Comparison of ENCODE assay signal across 23 cellular contexts in genomic region chr2:41917587-41917986, GRCh38.
A peak's percentile ranks its signal among the peaks of the same experiment; 100 is the strongest.
DNase-seq lines count a peak whose midpoint lies in the region; ATAC-seq, FAIRE-seq and TF ChIP-seq lines count a peak whose summit lies in the region.
"Had no signal": no experiment of that assay in that cellular context is flagged by ENCODE, and none has a peak within 500 bp of the region (broad histone marks: within the 10 kb centered on the region; RNA-seq: fewer than 3 reads in every experiment).

No MANE protein-coding gene starts in this region.

- H3K27me3 Mint-ChIP-seq in nephron (ENCODE audit: low read depth) (peaks cover 10% of the 10 kb centered on the region), natural killer cell (ENCODE audit: low read depth in 2 of 2) (peaks cover 15 to 50% of the 10 kb centered on the region in 2 donors)
- peaks cover 6% of the 10 kb centered on the region for H3K27me3 Mint-ChIP-seq in CD4-positive, alpha-beta T cell

- H3K4me1 Mint-ChIP-seq in nephron (peaks cover 29% of the 10 kb centered on the region), natural killer cell (no peaks in the 10 kb centered on the region)
- H3K4me1 Mint-ChIP-seq in CD4-positive, alpha-beta T cell (ENCODE audit: low read depth): no peaks in the 10 kb centered on the region
- H3K4me1 Mint-ChIP-seq: CD4-positive, CD25-positive, alpha-beta regulatory T cell had no signal

- no peak for ATAC-seq in natural killer cell
- no peak for ATAC-seq in CD4-positive, alpha-beta T cell (ENCODE audit: poor library complexity)
- ATAC-seq: CD8-positive, alpha-beta T cell had no signal

- H3K27me3 ChIP-seq in SJCRH30: no peaks in the 10 kb centered on the region
- no peaks in the 10 kb centered on the region for H3K27me3 ChIP-seq in CD4-positive, alpha-beta T cell (ENCODE audit: control insufficient read depth, insufficient read depth, low read length)
- H3K27me3 ChIP-seq: BE2C, BLaER1 had no signal

- peak overlapping the region; percentile 14; the same call in 1 of the 2 replicates for H3K27ac ChIP-seq in SJCRH30
- H3K27ac ChIP-seq in CD4-positive, alpha-beta T cell (ENCODE audit: low read depth, low read length): no peak overlapping the region
- H3K27ac ChIP-seq: BLaER1 had no signal

- peaks cover 24% of the 10 kb centered on the region for H3K4me1 ChIP-seq in SJCRH30
- H3K4me1 ChIP-seq: BE2C, BLaER1 had no signal

- H3K27ac Mint-ChIP-seq in nephron (peak overlapping the region; percentile 54 to 70 (median 64)), natural killer cell (no peak overlapping the region)
- no peak overlapping the region for H3K27ac Mint-ChIP-seq in CD4-positive, alpha-beta T cell
- H3K27ac Mint-ChIP-seq: CD14-positive monocyte; CD4-positive, CD25-positive, alpha-beta regulatory T cell; CD8-positive, alpha-beta T cell had no signal

- CTCF ChIA-PET in CD4-positive, alpha-beta T cell (lab: Charles Lee): no interaction called here

- intact Hi-C loops in natural killer cell (cut with micrococcal nuclease): no loop called here
- intact Hi-C loops in CD4-positive, alpha-beta T cell (cut with DNase I, micrococcal nuclease): loop anchor here in 1 of 2 experiments (2.0 kb wide), 1 partner anchor 25 kb away; no protein-coding TSS in a partner anchor

- H3K36me3 Mint-ChIP-seq in nephron (ENCODE audit: low read depth) (peaks cover 4% of the 10 kb centered on the region), natural killer cell (no peaks in the 10 kb centered on the region)
- no peaks in the 10 kb centered on the region for H3K36me3 Mint-ChIP-seq in CD4-positive, alpha-beta T cell (ENCODE audit: low read depth)
- H3K36me3 Mint-ChIP-seq: CD14-positive monocyte; CD4-positive, CD25-positive, alpha-beta regulatory T cell; CD8-positive, alpha-beta T cell had no signal

- H3K9me3 ChIP-seq in SJCRH30 (replicated peaks): no peaks in the 10 kb centered on the region; the same call in none of the 2 replicates
- H3K9me3 ChIP-seq in CD4-positive, alpha-beta T cell (ENCODE audit: control insufficient read depth, low read length): no peaks in the 10 kb centered on the region
- H3K9me3 ChIP-seq: BE2C, Caco-2 had no signal

- no peak for TF ChIP-seq CTCF in nephron (IDR thresholded peaks at IDR 0.05; ENCODE audit: unreplicated experiment in 3 of 3)
- TF ChIP-seq CTCF in natural killer cell (IDR thresholded peaks at IDR 0.05): no peak
- no peak for TF ChIP-seq CTCF in CD4-positive, alpha-beta T cell (IDR thresholded peaks at IDR 0.05)

- no peaks in the 10 kb centered on the region for H3K9me3 Mint-ChIP-seq in nephron
- H3K9me3 Mint-ChIP-seq in natural killer cell: no peaks in the 10 kb centered on the region
- no peaks in the 10 kb centered on the region for H3K9me3 Mint-ChIP-seq in CD4-positive, alpha-beta T cell
- H3K9me3 Mint-ChIP-seq: CD4-positive, CD25-positive, alpha-beta regulatory T cell; CD8-positive, alpha-beta T cell had no signal

- H3K4me3 Mint-ChIP-seq in nephron (no peak overlapping the region), natural killer cell (no peak overlapping the region)
- H3K4me3 Mint-ChIP-seq in CD4-positive, alpha-beta T cell: no peak overlapping the region
- H3K4me3 Mint-ChIP-seq: CD14-positive monocyte; CD4-positive, CD25-positive, alpha-beta regulatory T cell; CD8-positive, alpha-beta T cell had no signal

- DNase-seq in SJCRH30: peak in 1 of 2 experiments; percentile 66
- DNase-seq in natural killer cell: no peak
- no peak for DNase-seq in CD4-positive, alpha-beta T cell
- no peak for DNase-seq in NCI-H1048 (lab: John Stamatoyannopoulos, UW)
- DNase-seq: 8988T; ACHN; BE2C; C1 segment of cervical spinal cord; Caco-2; Calu3; CD4-positive, CD25-positive, alpha-beta regulatory T cell; CD8-positive, alpha-beta T cell; DMS79 treated with DMSO at 0.1 percent for 48 hours; GF-D8 had no signal

- POLR2A ChIA-PET in CD4-positive, alpha-beta T cell (lab: Charles Lee): no interaction called here

- no peaks in the 10 kb centered on the region for H3K36me3 ChIP-seq in SJCRH30
- H3K36me3 ChIP-seq: BE2C, BLaER1 had no signal

- FAIRE-seq in endometrium (lab: Jason Lieb, UNC): peak; percentile 21
- FAIRE-seq: A204.1, D721Med, G401.6, GM12891, GM19239 had no signal

- H3K4me3 ChIP-seq in SJCRH30: no peak overlapping the region
- H3K4me3 ChIP-seq: BLaER1 had no signal

Comparison
In these comparisons a context has a peak if more than half of its experiments do, and no peak if none do; other contexts are left out.
1. H3K27ac Mint-ChIP-seq: peak in nephron (3 of 3); none in natural killer cell (0 of 2) and CD4-positive, alpha-beta T cell (single experiment).